9 cellular contexts compared by ENCODE assay signal in genomic region chr7:81161459-81162075, GRCh38.
DNase-seq lines count a peak whose midpoint lies in the region; ATAC-seq, FAIRE-seq and TF ChIP-seq lines count a peak whose summit lies in the region.
"Had no signal": no experiment of that assay in that cellular context is flagged by ENCODE, and none has a peak within 500 bp of the region (broad histone marks: within the 10 kb centered on the region; RNA-seq: fewer than 3 reads in every experiment).

No MANE protein-coding gene starts in this region.

- H3K27ac Mint-ChIP-seq in T-helper 17 cell, result no peak overlapping the region
- peak overlapping the region in 1 of 8 donors; percentile 61 for H3K27ac Mint-ChIP-seq in CD8-positive, alpha-beta memory T cell

- TF ChIP-seq CTCF in BJ (IDR thresholded peaks at IDR 0.05; ENCODE audit: insufficient read depth, low read depth, low read length) (no peak), D721Med (IDR thresholded peaks at IDR 0.05; ENCODE audit: insufficient read depth, missing control alignments) (no peak)

- H3K4me3 ChIP-seq in BJ (ENCODE audit: low read depth, low read length), result no peak overlapping the region
- no peak overlapping the region for H3K4me3 ChIP-seq in CD8-positive, alpha-beta memory T cell (ENCODE audit: low read length)

- no peaks in the 10 kb centered on the region for H3K9me3 ChIP-seq in T-helper 17 cell (ENCODE audit: control insufficient read depth, low read length, poor library complexity, severe bottlenecking)
- H3K9me3 ChIP-seq in CD8-positive, alpha-beta memory T cell (ENCODE audit: low read length), result no peaks in the 10 kb centered on the region

- H3K36me3 ChIP-seq in BJ (ENCODE audit: control insufficient read depth, insufficient read depth, low read length), result no peaks in the 10 kb centered on the region
- no peaks in the 10 kb centered on the region for H3K36me3 ChIP-seq in CD8-positive, alpha-beta memory T cell (ENCODE audit: insufficient read depth, low read length)

- no peaks in the 10 kb centered on the region for H3K36me3 Mint-ChIP-seq in T-helper 17 cell (ENCODE audit: low read depth)
- no peaks in the 10 kb centered on the region for H3K36me3 Mint-ChIP-seq in CD8-positive, alpha-beta memory T cell

- H3K27me3 ChIP-seq in BJ (ENCODE audit: control insufficient read depth, insufficient read depth, low read length), result no peaks in the 10 kb centered on the region
- H3K27me3 ChIP-seq in CD8-positive, alpha-beta memory T cell (ENCODE audit: insufficient read depth, low read length, poor library complexity, severe bottlenecking), result no peaks in the 10 kb centered on the region

- H3K9me3 Mint-ChIP-seq in CD8-positive, alpha-beta memory T cell, result peaks cover 4 to 24% (median 11%) of the 10 kb centered on the region in 5 donors

- no peak overlapping the region for H3K27ac ChIP-seq in CD8-positive, alpha-beta memory T cell (ENCODE audit: low read depth, low read length)

- CTCF ChIA-PET in BJ (lab: Yijun Ruan, JAX), result no interaction called here
- CTCF ChIA-PET in CD8-positive, alpha-beta memory T cell (lab: Charles Lee), result no interaction called here

- POLR2A ChIA-PET in BJ (lab: Charles Lee), result no interaction called here
- POLR2A ChIA-PET in CD8-positive, alpha-beta memory T cell (lab: Charles Lee), result no interaction called here

- H3K4me1 ChIP-seq in CD8-positive, alpha-beta memory T cell (ENCODE audit: insufficient read depth, low read length), result no peaks in the 10 kb centered on the region

- no peaks in the 10 kb centered on the region for H3K4me1 Mint-ChIP-seq in T-helper 17 cell
- H3K4me1 Mint-ChIP-seq in CD8-positive, alpha-beta memory T cell, result no peaks in the 10 kb centered on the region

- H3K27me3 Mint-ChIP-seq in T-helper 17 cell, result no peaks in the 10 kb centered on the region
- H3K27me3 Mint-ChIP-seq in CD8-positive, alpha-beta memory T cell, result no peaks in the 10 kb centered on the region

- no peak for FAIRE-seq in D721Med (lab: Jason Lieb, UNC)

- DNase-seq in BJ (ENCODE audit: low read depth) (peak; percentile 80), HuH-7 (ENCODE audit: low spot score) (peak; percentile 31), T1000 (lab: John Stamatoyannopoulos, UW) (peak; percentile 39), iris pigment epithelial cell (ENCODE audit: low read depth) (peak; percentile 96), T-helper 17 cell (no peak), D721Med (ENCODE audit: insufficient read length, low spot score) (no peak), NCI-H2081 (lab: John Stamatoyannopoulos, UW) (no peak)
- no peak for DNase-seq in CD8-positive, alpha-beta memory T cell
- DNase-seq: KBM-7 had no signal

- no peak overlapping the region for H3K4me3 Mint-ChIP-seq in T-helper 17 cell
- H3K4me3 Mint-ChIP-seq in CD8-positive, alpha-beta memory T cell, result no peak overlapping the region

- no peak for ATAC-seq in T-helper 17 cell

Comparison
In these comparisons a context has a peak if more than half of its experiments do, and no peak if none do; other contexts are left out.
1. DNase-seq: peak in BJ (single experiment), HuH-7 (single experiment), T1000 (single experiment) and iris pigment epithelial cell (single experiment); none in T-helper 17 cell (0 of 3), D721Med (single experiment), NCI-H2081 (0 of 2) and CD8-positive, alpha-beta memory T cell (0 of 5).